Comparison of ENCODE assay signal across 23 cellular contexts in genomic region chr12:113388351-113388750, GRCh38. TPM values are rescaled to one million over a fixed set of nuclear protein-coding genes. Genes with fewer than 3 reads are reported as not detected.
"Had no signal": no experiment of that assay in that cellular context is flagged by ENCODE, and none has a peak within 500 bp of the region (broad histone marks: within the 10 kb centered on the region; RNA-seq: fewer than 3 reads in every experiment).

No MANE protein-coding gene starts in this region.

- H3K4me3 ChIP-seq: MG63, SJSA1, SK-N-MC had no signal

- DNase-seq: Karpas-422, KG1, MG63, NCI-H1092 treated with DMSO at 0.1 percent for 48 hours, NCI-H1436, NCI-H187, NCI-H2029, NCI-H2081 treated with DMSO at 0.1 percent for 48 hours, NCI-H2171, NCI-H226, NCI-H446, NCI-H510A, NCI-H524 treated with DMSO at 0.1 percent for 48 hours, NCI-H69, NCI-H774, Right ventricle myocardium superior, RPMI8226, SIG-M5, T-cell had no signal

- ATAC-seq: T-cell had no signal

- H3K27me3 ChIP-seq: MG63, SJSA1 had no signal

- H3K36me3 ChIP-seq: MG63, SJSA1 had no signal

- H3K4me1 ChIP-seq: SJSA1 had no signal

- FAIRE-seq: RCC 7860 had no signal

- H3K27ac ChIP-seq: SJSA1, SK-N-MC had no signal

- H3K9me3 ChIP-seq: MG63, SJSA1 had no signal

RNA-seq across cellular contexts. Expression of gene SDS, which starts 15.3 kb away (rescaled TPM):
- total RNA-seq: HT-29, Right ventricle myocardium superior, SJSA1 had no signal
